ENCODE assay signal across 25 cellular contexts in genomic region chr4:185642907-185643306, GRCh38.
"Had no signal": no experiment of that assay in that cellular context is flagged by ENCODE, and none has a peak within 500 bp of the region (broad histone marks: within the 10 kb centered on the region; RNA-seq: fewer than 3 reads in every experiment).

No MANE protein-coding gene starts in this region.

- H3K4me3 ChIP-seq: adrenal gland, ascending aorta, esophagus squamous epithelium, lower lobe of right lung, smooth muscle cell, uterus had no signal

- H3K36me3 ChIP-seq: uterus had no signal

- DNase-seq: activated CD4-positive, alpha-beta T cell treated with anti-CD3 and anti-CD28 coated beads for 36 hours; activated CD4-positive, CD25-positive, alpha-beta regulatory T cell; activated effector memory CD4-positive, alpha-beta T cell treated with anti-CD3 and anti-CD28 coated beads, Interleukin-2, amount 50 U/mL, for 16 hours; activated naive CD4-positive, alpha-beta T cell treated with anti-CD3 and anti-CD28 coated beads for 36 hours; activated naive CD8-positive, alpha-beta T cell treated with anti-CD3 and anti-CD28 coated beads for 36 hours; adrenal gland; brain microvascular endothelial cell; central memory CD4-positive, alpha-beta T cell; dermis blood vessel endothelial cell; effector CD4-positive, alpha-beta T cell; esophagus squamous epithelium; hippocampal formation; left colon; lower lobe of right lung; mesenchymal stem cell; natural killer cell; stimulated activated CD4-positive, alpha-beta T cell treated with anti-CD3 and anti-CD28 coated beads, Interleukin-1b, Interleukin-23, amount 100 ng/mL, for 48 hours; stimulated activated CD4-positive, alpha-beta T cell treated with anti-CD3 and anti-CD28 coated beads, Interleukin-4, amount 100 ng/mL, for 4 hours; stimulated activated CD8-positive, alpha-beta memory T cell treated with anti-CD3 and anti-CD28 coated beads, Interleukin-4, amount 100 ng/mL, for 48 hours; stimulated activated naive CD4-positive, alpha-beta T cell; T-helper 1 cell; uterus had no signal

- H3K9me3 ChIP-seq: adrenal gland, ascending aorta, esophagus squamous epithelium, lower lobe of right lung, uterus had no signal

- H3K4me1 ChIP-seq: lower lobe of right lung, uterus had no signal

- H3K27me3 ChIP-seq: adrenal gland, ascending aorta, brain microvascular endothelial cell had no signal

- H3K27ac ChIP-seq: brain microvascular endothelial cell, epithelial cell of prostate, esophagus squamous epithelium, lower lobe of right lung, uterus had no signal

- ATAC-seq: activated CD4-positive, alpha-beta T cell treated with anti-CD3 and anti-CD28 coated beads for 36 hours; left colon; lower lobe of right lung; natural killer cell had no signal
